Comparison of ENCODE assay signal across 7 cellular contexts in genomic region chr6:53304953-53305352, GRCh38. TPM values are rescaled to one million over a fixed set of nuclear protein-coding genes. Genes with fewer than 3 reads are reported as not detected.
DNase-seq lines count a peak whose midpoint lies in the region; ATAC-seq and TF ChIP-seq lines count a peak whose summit lies in the region.
"Not testable (repeated sequence)": the region's sequence is repeated elsewhere in the genome, so short reads cannot be mapped to it uniquely, and the experiment has no call there.

No MANE protein-coding gene starts in this region.

- not testable (repeated sequence) for DNase-seq in RWPE2 (ENCODE audit: low spot score); endothelial cell (ENCODE audit: low spot score); progenitor cell of endocrine pancreas (ENCODE audit: low spot score, unreplicated experiment)
- peak; percentile 33 for DNase-seq in glutamatergic neuron

- not testable (repeated sequence) for H3K4me3 ChIP-seq in RWPE2 (ENCODE audit: severe bottlenecking)

- intact Hi-C loops in dendritic cell treated with granulocyte-macrophage colony-stimulating factor and Interleukin-4, amounts not matched to agents 40 ng/mL and 50 ng/mL, for 4 days (cut with micrococcal nuclease): not testable (repeated sequence)

- H3K27me3 ChIP-seq in RWPE2 (ENCODE audit: insufficient read depth, poor library complexity, severe bottlenecking): not testable (repeated sequence)

- H3K27ac Mint-ChIP-seq in dendritic cell treated with granulocyte-macrophage colony-stimulating factor and Interleukin-4, amounts not matched to agents 40 ng/mL and 50 ng/mL, for 4 days: peak overlapping the region; percentile 37
- H3K27ac Mint-ChIP-seq in endothelial cell (ENCODE audit: unreplicated experiment): peak overlapping the region; percentile 99
- peak overlapping the region; percentile 96 for H3K27ac Mint-ChIP-seq in glutamatergic neuron (ENCODE audit: unreplicated experiment)
- H3K27ac Mint-ChIP-seq in progenitor cell of endocrine pancreas: peak overlapping the region; percentile 76
- H3K27ac Mint-ChIP-seq in stimulated activated memory B cell treated with anti-CD40 and anti-IgM and Interleukin-4, amounts not matched to agents 10 μg/mL and 1 μg/mL and 100 μg/mL, for 72 hours: peak overlapping the region; percentile 72

- ATAC-seq in RWPE2 (ENCODE audit: low read depth); stimulated activated memory B cell treated with anti-CD40 and anti-IgM and Interleukin-4, amounts not matched to agents 10 μg/mL and 1 μg/mL and 100 μg/mL, for 72 hours: not testable (repeated sequence)

- H3K4me3 Mint-ChIP-seq in dendritic cell treated with granulocyte-macrophage colony-stimulating factor and Interleukin-4, amounts not matched to agents 40 ng/mL and 50 ng/mL, for 4 days; endothelial cell (ENCODE audit: unreplicated experiment); glutamatergic neuron (ENCODE audit: unreplicated experiment); progenitor cell of endocrine pancreas (ENCODE audit: low read depth); stimulated activated memory B cell treated with anti-CD40 and anti-IgM and Interleukin-4, amounts not matched to agents 10 μg/mL and 1 μg/mL and 100 μg/mL, for 72 hours: not testable (repeated sequence)

- H3K36me3 ChIP-seq in KOPT-K1 (ENCODE audit: insufficient read depth, low read length); RWPE2 (ENCODE audit: low read depth): not testable (repeated sequence)

- peaks cover 11% of the 10 kb centered on the region for H3K36me3 Mint-ChIP-seq in dendritic cell treated with granulocyte-macrophage colony-stimulating factor and Interleukin-4, amounts not matched to agents 40 ng/mL and 50 ng/mL, for 4 days (ENCODE audit: low read depth)
- not testable (repeated sequence) for H3K36me3 Mint-ChIP-seq in endothelial cell (ENCODE audit: low read depth, unreplicated experiment); glutamatergic neuron (ENCODE audit: unreplicated experiment); progenitor cell of endocrine pancreas (ENCODE audit: insufficient read depth); stimulated activated memory B cell treated with anti-CD40 and anti-IgM and Interleukin-4, amounts not matched to agents 10 μg/mL and 1 μg/mL and 100 μg/mL, for 72 hours

- peaks cover 46% of the 10 kb centered on the region for H3K4me1 ChIP-seq in RWPE2 (ENCODE audit: insufficient read depth, poor library complexity, severe bottlenecking)

- TF ChIP-seq CTCF in RWPE2 (IDR thresholded peaks at IDR 0.05; ENCODE audit: poor library complexity, severe bottlenecking); endothelial cell (IDR thresholded peaks at IDR 0.05; ENCODE audit: unreplicated experiment); glutamatergic neuron (IDR thresholded peaks at IDR 0.05; ENCODE audit: partially characterized antibody, unreplicated experiment); progenitor cell of endocrine pancreas (IDR thresholded peaks at IDR 0.05; ENCODE audit: unreplicated experiment): not testable (repeated sequence)

- H3K4me1 Mint-ChIP-seq in dendritic cell treated with granulocyte-macrophage colony-stimulating factor and Interleukin-4, amounts not matched to agents 40 ng/mL and 50 ng/mL, for 4 days (ENCODE audit: low read depth): peaks cover 70% of the 10 kb centered on the region
- H3K4me1 Mint-ChIP-seq in endothelial cell (ENCODE audit: unreplicated experiment) (peaks cover 57% of the 10 kb centered on the region), glutamatergic neuron (ENCODE audit: low read depth, unreplicated experiment) (peaks cover 46% of the 10 kb centered on the region), progenitor cell of endocrine pancreas (ENCODE audit: low read depth) (peaks cover 38% of the 10 kb centered on the region)
- H3K4me1 Mint-ChIP-seq in stimulated activated memory B cell treated with anti-CD40 and anti-IgM and Interleukin-4, amounts not matched to agents 10 μg/mL and 1 μg/mL and 100 μg/mL, for 72 hours: peaks cover 85% of the 10 kb centered on the region

- H3K27ac ChIP-seq in KOPT-K1 (ENCODE audit: low read depth, low read length, poor library complexity, severe bottlenecking) (peak overlapping the region; percentile 99), RWPE2 (ENCODE audit: poor library complexity, severe bottlenecking) (peak overlapping the region; percentile 98)

- not testable (repeated sequence) for H3K9me3 ChIP-seq in KOPT-K1 (ENCODE audit: insufficient read depth, low read length, poor library complexity, severe bottlenecking); RWPE2 (ENCODE audit: severe bottlenecking)

- H3K9me3 Mint-ChIP-seq in dendritic cell treated with granulocyte-macrophage colony-stimulating factor and Interleukin-4, amounts not matched to agents 40 ng/mL and 50 ng/mL, for 4 days; endothelial cell (ENCODE audit: unreplicated experiment); glutamatergic neuron (ENCODE audit: unreplicated experiment); progenitor cell of endocrine pancreas (ENCODE audit: low read depth); stimulated activated memory B cell treated with anti-CD40 and anti-IgM and Interleukin-4, amounts not matched to agents 10 μg/mL and 1 μg/mL and 100 μg/mL, for 72 hours: not testable (repeated sequence)

- H3K27me3 Mint-ChIP-seq in dendritic cell treated with granulocyte-macrophage colony-stimulating factor and Interleukin-4, amounts not matched to agents 40 ng/mL and 50 ng/mL, for 4 days; endothelial cell (ENCODE audit: unreplicated experiment); glutamatergic neuron (ENCODE audit: unreplicated experiment); progenitor cell of endocrine pancreas; stimulated activated memory B cell treated with anti-CD40 and anti-IgM and Interleukin-4, amounts not matched to agents 10 μg/mL and 1 μg/mL and 100 μg/mL, for 72 hours: not testable (repeated sequence)

RNA-seq across cellular contexts. Expression of gene ELOVL5, which starts 43.8 kb away (rescaled TPM):
- total RNA-seq in endothelial cell (ENCODE audit: unreplicated experiment) (163 TPM), glutamatergic neuron (ENCODE audit: unreplicated experiment) (97.2 TPM), progenitor cell of endocrine pancreas (67.1 and 74.4 TPM in 2 replicates)

Comparison
In these comparisons a context has a peak if more than half of its experiments do, and no peak if none do; other contexts are left out.
1. H3K27ac Mint-ChIP-seq: peak in every context shown above with its lines; median percentile 99 in endothelial cell; 96 in glutamatergic neuron; 76 in progenitor cell of endocrine pancreas; 72 in stimulated activated memory B cell treated with anti-CD40 and anti-IgM and Interleukin-4, amounts not matched to agents 10 μg/mL and 1 μg/mL and 100 μg/mL, for 72 hours; 37 in dendritic cell treated with granulocyte-macrophage colony-stimulating factor and Interleukin-4, amounts not matched to agents 40 ng/mL and 50 ng/mL, for 4 days.